18 cellular contexts compared by ENCODE assay signal in the genomic region with DNA sequence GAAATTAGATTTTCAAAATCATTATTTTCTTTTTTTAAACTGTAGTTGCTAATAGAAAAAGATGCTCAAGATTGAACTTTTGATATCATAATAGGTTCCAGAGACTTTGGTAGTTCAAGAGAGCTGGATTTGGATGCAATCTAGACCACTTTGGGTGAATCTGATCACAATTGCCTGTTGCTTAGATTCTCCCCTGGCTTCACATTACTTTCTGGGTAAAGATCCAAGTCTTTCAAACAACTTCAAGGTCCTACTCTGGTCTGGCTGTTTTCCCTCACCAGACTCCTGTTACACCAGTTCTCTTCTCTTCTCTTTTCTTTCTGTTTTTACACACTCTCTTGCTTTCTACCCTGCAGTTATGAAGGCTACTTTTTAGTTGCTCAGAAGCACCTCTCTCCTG.
"Had no signal": no experiment of that assay in that cellular context is flagged by ENCODE, and none has a peak within 500 bp of the region (broad histone marks: within the 10 kb centered on the region; RNA-seq: fewer than 3 reads in every experiment).

No MANE protein-coding gene starts in this region.

- H3K36me3 ChIP-seq: neural progenitor cell, ovary, right atrium auricular region, stomach had no signal

- H3K4me1 ChIP-seq: foreskin keratinocyte, neural progenitor cell had no signal

- DNase-seq: effector CD4-positive, alpha-beta T cell; foreskin keratinocyte; kidney; left colon; left ventricle myocardium superior; naive thymus-derived CD8-positive, alpha-beta T cell; nucleus accumbens; ovary; small intestine; stimulated activated CD4-positive, alpha-beta T cell treated with anti-CD3 and anti-CD28 coated beads, Interleukin-12 subunit alpha, Interleukin-12 subunit beta, amount 100 ng/mL, for 4 hours; stimulated activated naive CD4-positive, alpha-beta T cell; stomach; substantia nigra; trophoblast cell had no signal

- H3K9ac ChIP-seq: neural progenitor cell had no signal

- H3K9me3 ChIP-seq: ovary, right atrium auricular region, stomach had no signal

- H2AFZ ChIP-seq: neural progenitor cell had no signal

- H3K4me3 ChIP-seq: coronary artery, lung, neural progenitor cell, ovary, right atrium auricular region, stomach had no signal

- H3K4me2 ChIP-seq: neural progenitor cell had no signal

- H3K27ac ChIP-seq: coronary artery, foreskin keratinocyte, neural progenitor cell, ovary, right atrium auricular region, stomach had no signal

- H3K27me3 ChIP-seq: foreskin keratinocyte, ovary, right atrium auricular region, stomach had no signal
